ENCODE assay signal across 9 cellular contexts in the genomic region with DNA sequence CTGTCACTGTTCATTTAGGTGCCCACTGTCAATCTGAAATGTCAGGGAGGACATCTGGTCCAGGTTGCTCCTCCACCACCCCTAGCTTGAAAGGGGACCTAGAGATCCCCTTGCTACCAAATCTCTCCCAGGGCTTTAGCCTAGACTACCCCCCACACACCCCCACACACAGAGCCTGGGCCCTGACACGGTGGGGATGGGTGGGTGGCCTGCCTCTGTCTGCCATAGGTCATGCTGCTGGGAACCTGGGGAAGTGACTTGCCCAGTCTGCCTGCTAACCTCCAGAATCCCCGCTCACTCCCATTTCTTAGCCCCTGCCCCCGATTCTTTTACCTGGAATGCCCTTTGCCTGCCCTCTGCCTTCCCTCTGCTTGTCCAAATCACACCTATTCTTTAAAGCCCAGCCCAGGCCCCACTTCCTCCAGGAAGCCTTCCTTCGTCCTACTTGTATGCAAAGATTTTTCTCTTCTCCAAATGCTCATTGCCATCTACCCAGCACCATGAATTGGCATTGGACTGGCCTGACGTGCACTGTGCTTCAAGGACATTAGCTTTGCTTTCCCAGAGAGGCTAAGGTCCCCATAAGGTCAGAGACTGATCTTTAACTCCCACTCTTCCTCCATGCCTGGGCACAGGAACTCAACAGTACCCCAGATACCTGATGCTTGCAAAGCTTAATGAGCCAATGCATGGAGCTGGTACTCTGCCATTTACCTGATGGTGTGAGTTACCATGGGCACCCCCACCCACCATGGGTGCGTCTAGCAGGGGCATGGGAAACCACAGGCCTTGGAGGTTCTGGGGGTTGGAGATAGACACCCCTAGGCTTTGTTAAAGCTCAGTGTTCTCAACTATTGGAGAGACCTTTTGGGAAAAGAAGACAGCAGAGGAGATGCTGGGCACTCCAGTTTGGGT. TPM values are rescaled to one million over a fixed set of nuclear protein-coding genes. Genes with fewer than 3 reads are reported as not detected.
DNase-seq lines count a peak whose midpoint lies in the region; ATAC-seq and TF ChIP-seq lines count a peak whose summit lies in the region.
"Had no signal": no experiment of that assay in that cellular context is flagged by ENCODE, and none has a peak within 500 bp of the region (broad histone marks: within the 10 kb centered on the region; RNA-seq: fewer than 3 reads in every experiment).

No MANE protein-coding gene starts in this region.

- POLR2A ChIA-PET in A673 (lab: Charles Lee; ENCODE audit: low non-redundant PET) = interaction anchor here (0.6 kb wide), 1 partner anchor 36 kb away, joined by 5 read pairs; no protein-coding TSS in a partner anchor

- no peak overlapping the region for H3K4ac ChIP-seq in trophoblast cell (ENCODE audit: low read depth, low read length)

- H3K4me2 ChIP-seq in trophoblast cell (ENCODE audit: low read length) = no peak overlapping the region

- H4K8ac ChIP-seq in trophoblast cell (ENCODE audit: low read depth, low read length) = peak overlapping the region; percentile 91

- peak overlapping the region; percentile 87 for H3K4me3 Mint-ChIP-seq in glutamatergic neuron (ENCODE audit: unreplicated experiment)
- no peak overlapping the region for H3K4me3 Mint-ChIP-seq in activated naive CD4-positive, alpha-beta T cell treated with anti-CD3 and anti-CD28 coated beads, Interleukin-2, amount 10 ng/mL, durations not matched to agents 7 days and 5 days

- H3K18ac ChIP-seq in trophoblast cell (ENCODE audit: low read length) = no peak overlapping the region

- H3K4me1 Mint-ChIP-seq in glutamatergic neuron (ENCODE audit: low read depth, unreplicated experiment) = peaks cover 15% of the 10 kb centered on the region
- peaks cover 22% of the 10 kb centered on the region for H3K4me1 Mint-ChIP-seq in activated naive CD4-positive, alpha-beta T cell treated with anti-CD3 and anti-CD28 coated beads, Interleukin-2, amount 10 ng/mL, durations not matched to agents 7 days and 5 days

- peaks cover 16% of the 10 kb centered on the region for H3K9me3 Mint-ChIP-seq in glutamatergic neuron (ENCODE audit: unreplicated experiment)
- H3K9me3 Mint-ChIP-seq in activated naive CD4-positive, alpha-beta T cell treated with anti-CD3 and anti-CD28 coated beads, Interleukin-2, amount 10 ng/mL, durations not matched to agents 7 days and 5 days = no peaks in the 10 kb centered on the region

- no peak overlapping the region for H3K9ac ChIP-seq in trophoblast cell (ENCODE audit: low read length)

- no peak overlapping the region for H4K12ac ChIP-seq in trophoblast cell (ENCODE audit: low read depth, low read length)

- peak overlapping the region; percentile 88 for H4K91ac ChIP-seq in trophoblast cell (ENCODE audit: low read depth, low read length)

- peaks cover 9% of the 10 kb centered on the region for H3K79me2 ChIP-seq in trophoblast cell (ENCODE audit: control insufficient read depth, insufficient read depth, low read length, poor library complexity)

- H3K27ac ChIP-seq in A673 (ENCODE audit: low read depth, low read length, poor library complexity, severe bottlenecking) (peak overlapping the region; percentile 27), Peyer's patch (peak overlapping the region; percentile 57 to 86 (median 67)), trophoblast cell (ENCODE audit: low read depth, low read length) (no peak overlapping the region)

- CTCF ChIA-PET in A673 (lab: Charles Lee) = no interaction called here
- CTCF ChIA-PET in activated naive CD4-positive, alpha-beta T cell treated with anti-CD3 and anti-CD28 coated beads, Interleukin-2, amount 10 ng/mL, durations not matched to agents 7 days and 5 days (lab: Charles Lee) = interaction anchor here (2.0 kb wide), 1 partner anchor 83 kb away, joined by 5 read pairs; the partner anchor contains the start of gene GBX1

- no peak overlapping the region for H3K4me3 ChIP-seq in A673 (ENCODE audit: low read depth, low read length, poor library complexity, severe bottlenecking)
- no peak overlapping the region for H3K4me3 ChIP-seq in Peyer's patch
- H3K4me3 ChIP-seq in trophoblast cell (ENCODE audit: low read depth, low read length) = no peak overlapping the region

- no peak for DNase-seq in A673 (ENCODE audit: low spot score)
- no peak for DNase-seq in Peyer's patch
- no peak for DNase-seq in glutamatergic neuron
- DNase-seq in trophoblast cell = no peak
- DNase-seq in NCI-H2196 treated with DMSO at 0.1 percent for 48 hours (lab: John Stamatoyannopoulos, UW; ENCODE audit: unreplicated experiment) = no peak
- no peak for DNase-seq in activated naive CD4-positive, alpha-beta T cell treated with anti-CD3 and anti-CD28 coated beads, Interleukin-2, amount 10 ng/mL, durations not matched to agents 7 days and 5 days
- DNase-seq in activated CD8-positive, alpha-beta memory T cell treated with anti-CD3 and anti-CD28 coated beads, Interleukin-2, amount 50 U/mL, for 4 hours = no peak
- DNase-seq: central memory CD4-positive, alpha-beta T cell had no signal

- H2AFZ ChIP-seq in trophoblast cell (ENCODE audit: insufficient read depth, low read length, poor library complexity) = no peak overlapping the region

- no TSS peak for BruUV-seq in A673 (replicated peaks; lab: Mats Ljungman, UMichigan)

- H2BK120ac ChIP-seq in trophoblast cell (ENCODE audit: insufficient read depth, low read length, poor library complexity) = peak overlapping the region; percentile 12

- no peak overlapping the region for H2BK5ac ChIP-seq in trophoblast cell (ENCODE audit: low read depth, low read length, poor library complexity)

- peak overlapping the region; percentile 3 for H2AK5ac ChIP-seq in trophoblast cell (ENCODE audit: low read length)

- H3K14ac ChIP-seq in trophoblast cell (ENCODE audit: low read length) = peak overlapping the region; percentile 45

- H3K27me3 Mint-ChIP-seq in glutamatergic neuron (ENCODE audit: unreplicated experiment) = peaks cover 37% of the 10 kb centered on the region
- H3K27me3 Mint-ChIP-seq in activated naive CD4-positive, alpha-beta T cell treated with anti-CD3 and anti-CD28 coated beads, Interleukin-2, amount 10 ng/mL, durations not matched to agents 7 days and 5 days = peaks cover 97% of the 10 kb centered on the region

- H3K27me3 ChIP-seq in A673 (replicated peaks; ENCODE audit: insufficient read depth, low read depth, low read length, poor library complexity) (no peaks in the 10 kb centered on the region), Peyer's patch (no peaks in the 10 kb centered on the region), trophoblast cell (ENCODE audit: insufficient read depth, low read length) (no peaks in the 10 kb centered on the region)

- H3K4me1 ChIP-seq in A673 (ENCODE audit: insufficient read depth, low read length, poor library complexity, severe bottlenecking) (peaks cover 57% of the 10 kb centered on the region), Peyer's patch (peaks cover 0 to 52% (median 18%) of the 10 kb centered on the region in 4 donors), trophoblast cell (ENCODE audit: control insufficient read depth in 1 of 2, insufficient read depth in 2 of 2, low read length in 2 of 2) (peaks cover 20 to 56% of the 10 kb centered on the region in 2 experiments)

- peaks cover 2% of the 10 kb centered on the region for H3K36me3 Mint-ChIP-seq in glutamatergic neuron (ENCODE audit: unreplicated experiment)
- no peaks in the 10 kb centered on the region for H3K36me3 Mint-ChIP-seq in activated naive CD4-positive, alpha-beta T cell treated with anti-CD3 and anti-CD28 coated beads, Interleukin-2, amount 10 ng/mL, durations not matched to agents 7 days and 5 days

- H3K79me1 ChIP-seq in trophoblast cell (ENCODE audit: low read length) = peaks cover 30% of the 10 kb centered on the region

- no peak for ATAC-seq in HG03442 (IDR thresholded peaks at IDR 0.05; ENCODE audit: unreplicated experiment)

- no peaks in the 10 kb centered on the region for H3K9me3 ChIP-seq in A673 (ENCODE audit: low read depth, low read length, poor library complexity, severe bottlenecking)
- peaks cover 0 to 1% (median 0%) of the 10 kb centered on the region in 4 donors for H3K9me3 ChIP-seq in Peyer's patch
- H3K9me3 ChIP-seq in trophoblast cell (ENCODE audit: insufficient read depth, low read depth, low read length) = no peaks in the 10 kb centered on the region

- intact Hi-C loops in A673 (cut with micrococcal nuclease; ENCODE audit: unreplicated experiment) = no loop called here

- H3K36me3 ChIP-seq in A673 (ENCODE audit: insufficient read depth, low read length, poor library complexity, severe bottlenecking) (no peaks in the 10 kb centered on the region), Peyer's patch (no peaks in the 10 kb centered on the region), trophoblast cell (ENCODE audit: control insufficient read depth in 1 of 2, insufficient read depth in 2 of 2, low read length in 2 of 2) (no peaks in the 10 kb centered on the region)

- H3K27ac Mint-ChIP-seq in glutamatergic neuron (ENCODE audit: unreplicated experiment) = peak overlapping the region; percentile 87
- H3K27ac Mint-ChIP-seq in activated naive CD4-positive, alpha-beta T cell treated with anti-CD3 and anti-CD28 coated beads, Interleukin-2, amount 10 ng/mL, durations not matched to agents 7 days and 5 days = no peak overlapping the region

- no peak overlapping the region for H3K23ac ChIP-seq in trophoblast cell (ENCODE audit: low read length)

- peak overlapping the region; percentile 65 for H2BK12ac ChIP-seq in trophoblast cell (ENCODE audit: low read length)

- TF ChIP-seq CTCF in A673 (conservative IDR thresholded peaks at IDR 0.05; ENCODE audit: low read depth, low read length) (no peak), Peyer's patch (IDR thresholded peaks at IDR 0.05) (no peak), glutamatergic neuron (IDR thresholded peaks at IDR 0.05; ENCODE audit: partially characterized antibody, unreplicated experiment) (no peak)

- TF ChIP-seq POLR2A in Peyer's patch (IDR thresholded peaks at IDR 0.05) = no peak

- no CpG with 5 or more reads among the region's 6 CpGs for WGBS in trophoblast cell (ENCODE audit: extremely low coverage, insufficient coverage, insufficient read length)

RNA-seq across cellular contexts. Expression of gene SMARCD3, which starts 1.9 kb away (rescaled TPM):
- total RNA-seq in A673 (2021) (44.8 and 52.1 TPM in 2 replicates), Peyer's patch (10 to 100 TPM in 3 of 4 donors, 1 to 10 TPM in 1; 1.2 to 61.1 (median 18.3) TPM), glutamatergic neuron (ENCODE audit: unreplicated experiment) (5.1 TPM)
- polyA plus RNA-seq in trophoblast cell (2013) = 11.3 and 11.7 TPM in 2 replicates

RNA-seq across cellular contexts. Expression of gene CHPF2, which starts 18.2 kb away (rescaled TPM):
- 22.5 and 27.1 TPM in 2 replicates for total RNA-seq in A673 (2021)
- 10 to 100 TPM; 31.4 to 50.2 (median 43.2) TPM for total RNA-seq in Peyer's patch
- total RNA-seq in glutamatergic neuron (ENCODE audit: unreplicated experiment) = 38.1 TPM
- polyA plus RNA-seq in trophoblast cell (2013) = 22.6 and 24.6 TPM in 2 replicates

RNA-seq across cellular contexts. Expression of gene ABCF2, which starts 23.4 kb away (rescaled TPM):
- total RNA-seq in A673 (2021) (65.5 and 69.0 TPM in 2 replicates), Peyer's patch (10 to 100 TPM; 20.7 to 29.7 (median 26.4) TPM), glutamatergic neuron (ENCODE audit: unreplicated experiment) (39.1 TPM)
- polyA plus RNA-seq in trophoblast cell (2013) = 25.9 and 26.8 TPM in 2 replicates

RNA-seq across cellular contexts. Expression of gene H2BK1, which starts 40.1 kb away (rescaled TPM):
- total RNA-seq in A673 (2021) (not detected in 2 replicates), Peyer's patch (not detected), glutamatergic neuron (ENCODE audit: unreplicated experiment) (not detected)
- polyA plus RNA-seq in trophoblast cell (2013) = not detected in 2 replicates
